Comparison of ENCODE assay signal across 8 cellular contexts in the genomic region with DNA sequence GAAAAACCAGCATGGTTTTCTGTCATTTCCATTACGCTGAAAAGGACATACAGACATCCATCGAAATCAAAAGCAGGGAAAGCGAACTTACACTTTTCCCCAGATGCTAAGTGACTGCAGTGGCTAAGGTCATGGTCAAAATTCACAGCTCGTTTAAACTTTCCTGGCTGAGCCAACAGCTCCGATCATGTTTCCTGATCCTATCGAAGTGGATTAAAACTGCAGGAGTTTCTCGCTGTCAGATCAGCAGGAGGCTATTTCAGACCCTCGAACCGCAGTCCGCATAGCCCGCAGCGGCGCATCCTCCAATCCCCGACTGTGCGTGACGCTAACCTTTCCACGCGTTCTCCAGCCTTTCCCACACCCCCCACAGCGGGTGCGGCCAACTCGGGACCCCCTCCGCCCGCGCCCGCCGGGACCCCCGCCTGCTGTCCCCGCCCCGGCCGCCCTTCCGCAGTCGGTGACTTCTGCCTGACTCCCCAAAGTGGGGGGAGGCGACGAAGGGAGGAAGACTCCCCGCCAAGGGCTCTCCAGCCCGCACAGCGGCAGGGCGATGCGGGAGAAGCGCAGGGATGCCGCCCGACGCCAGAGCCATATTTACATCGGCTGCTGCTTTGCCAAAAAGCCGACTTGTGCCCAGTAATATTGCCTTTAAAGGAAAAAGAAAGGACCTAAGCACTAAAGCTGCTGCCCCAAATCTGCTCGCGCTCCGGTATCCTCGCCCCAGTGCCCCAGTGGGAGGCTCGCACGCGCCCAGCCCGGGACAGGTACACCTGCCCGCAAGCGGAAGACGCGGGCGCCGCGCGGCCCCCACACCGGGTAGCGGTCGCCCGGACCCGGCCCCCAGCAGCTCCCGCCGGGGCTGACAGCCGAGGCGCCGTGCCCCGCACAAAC. TPM values are rescaled to one million over a fixed set of nuclear protein-coding genes. Genes with fewer than 3 reads are reported as not detected.
DNase-seq lines count a peak whose midpoint lies in the region; ATAC-seq, FAIRE-seq and TF ChIP-seq lines count a peak whose summit lies in the region.

No MANE protein-coding gene starts in this region.

- TF ChIP-seq CTCF in DOHH2 (IDR thresholded peaks at IDR 0.05; ENCODE audit: low read depth, low read length, poor library complexity, severe bottlenecking) (no peak), gastroesophageal sphincter (IDR thresholded peaks at IDR 0.05) (no peak), osteocyte (IDR thresholded peaks at IDR 0.05) (no peak)

- H3K79me2 ChIP-seq in DOHH2 (ENCODE audit: control insufficient read depth, low read length) = peaks cover 59% of the 10 kb centered on the region

- H3K27me3 ChIP-seq in DOHH2 (ENCODE audit: control insufficient read depth, low read length) (peaks cover 7% of the 10 kb centered on the region), gastroesophageal sphincter (no peaks in the 10 kb centered on the region)

- TF ChIP-seq EP300 in gastroesophageal sphincter (IDR thresholded peaks at IDR 0.05) = no peak

- H3K4me3 ChIP-seq in DOHH2 (ENCODE audit: low read length) (peak overlapping the region; percentile 93), gastroesophageal sphincter (peak overlapping the region; percentile 93 to 94)

- H3K9me3 ChIP-seq in DOHH2 (ENCODE audit: control insufficient read depth, insufficient read depth, low read length) (no peaks in the 10 kb centered on the region), gastroesophageal sphincter (no peaks in the 10 kb centered on the region)

- peak; percentile 67 for FAIRE-seq in H54 (lab: Jason Lieb, UNC)

- H3K27me3 Mint-ChIP-seq in osteocyte (ENCODE audit: unreplicated experiment) = no peaks in the 10 kb centered on the region

- H3K27ac Mint-ChIP-seq in osteocyte (ENCODE audit: unreplicated experiment) = peak overlapping the region; percentile 73

- ATAC-seq in gastroesophageal sphincter = no peak

- H3K9me3 Mint-ChIP-seq in osteocyte (ENCODE audit: unreplicated experiment) = no peaks in the 10 kb centered on the region

- H3K27ac ChIP-seq in DOHH2 (ENCODE audit: low read depth, low read length) (peak overlapping the region; percentile 61), gastroesophageal sphincter (peak overlapping the region; percentile 12 to 94 (median 87))

- DNase-seq in H54 (ENCODE audit: insufficient read length, low spot score) (peak; percentile 20), NCI-H82 (lab: John Stamatoyannopoulos, UW) (peak; percentile 78), osteocyte (ENCODE audit: extremely low spot score, unreplicated experiment) (no peak), GM19240 (ENCODE audit: insufficient read length, low spot score) (no peak), NCI-H1105 (lab: John Stamatoyannopoulos, UW) (no peak)
- DNase-seq in activated effector memory CD4-positive, alpha-beta T cell treated with Interleukin-2 at 50 U/mL for 16 hours = peak; percentile 33

- H3K9me2 ChIP-seq in DOHH2 (replicated peaks; ENCODE audit: control insufficient read depth, low read length) = no peaks in the 10 kb centered on the region

- H3F3A ChIP-seq in DOHH2 (ENCODE audit: control insufficient read depth, insufficient read depth) = peaks cover 3% of the 10 kb centered on the region; the same call in 1 of the 2 replicates

- TF ChIP-seq POLR2A in H54 (IDR thresholded peaks at IDR 0.05; ENCODE audit: low read depth, low read length) (no peak), gastroesophageal sphincter (IDR thresholded peaks at IDR 0.05) (no peak)

- no peaks in the 10 kb centered on the region for H3K36me3 Mint-ChIP-seq in osteocyte (ENCODE audit: unreplicated experiment)

- H3K4me1 Mint-ChIP-seq in osteocyte (ENCODE audit: unreplicated experiment) = peaks cover 29% of the 10 kb centered on the region

- H3K4me1 ChIP-seq in DOHH2 (ENCODE audit: control insufficient read depth, low read length) (peaks cover 41% of the 10 kb centered on the region), gastroesophageal sphincter (peaks cover 0 to 34% (median 4%) of the 10 kb centered on the region in 3 donors)

- H3K4me3 Mint-ChIP-seq in osteocyte (ENCODE audit: unreplicated experiment) = peak overlapping the region; percentile 84

- H3K36me3 ChIP-seq in DOHH2 (ENCODE audit: control insufficient read depth, low read length) (0 out of 2 replicates have a peak, but pooled peaks cover 3% of the 10 kb centered on the region), gastroesophageal sphincter (no peaks in the 10 kb centered on the region)

- peak overlapping the region; percentile 91 for H3K4me2 ChIP-seq in DOHH2 (ENCODE audit: low read length)

- WGBS in gastroesophageal sphincter (ENCODE audit: low coverage in 1 of 2), 2 donors = 0 to 1% methylated on average over 10 to 20 of the region's 72 CpGs

- peaks cover 18% of the 10 kb centered on the region for H4K20me1 ChIP-seq in DOHH2 (ENCODE audit: control insufficient read depth, insufficient read depth, low read depth, low read length)

RNA-seq across cellular contexts. Expression of a gene that starts 1.2 kb away (rescaled TPM):
- total RNA-seq in gastroesophageal sphincter (10 to 100 TPM; 30.4 to 57.2 (median 51.3) TPM), osteocyte (41.1 and 52.7 TPM in 2 replicates)

Comparison
In these comparisons a context has a peak if more than half of its experiments do, and no peak if none do; other contexts are left out.
1. DNase-seq: peak in H54 (single experiment), NCI-H82 (single experiment) and activated effector memory CD4-positive, alpha-beta T cell treated with Interleukin-2 at 50 U/mL for 16 hours (single experiment); none in osteocyte (single experiment), GM19240 (single experiment) and NCI-H1105 (single experiment).